ENCODE assay signal across 20 cellular contexts in genomic region chr11:80297808-80298460, GRCh38.
DNase-seq lines count a peak whose midpoint lies in the region; ATAC-seq and TF ChIP-seq lines count a peak whose summit lies in the region.
"Had no signal": no experiment of that assay in that cellular context is flagged by ENCODE, and none has a peak within 500 bp of the region (broad histone marks: within the 10 kb centered on the region; RNA-seq: fewer than 3 reads in every experiment).

No MANE protein-coding gene starts in this region.

- ATAC-seq in GM18868 (IDR thresholded peaks at IDR 0.05; ENCODE audit: unreplicated experiment), result peak; percentile 58
- ATAC-seq in Panc1, result peak; percentile 92
- no peak for ATAC-seq in GM21786 (IDR thresholded peaks at IDR 0.05; ENCODE audit: unreplicated experiment)
- ATAC-seq: activated CD4-positive, CD25-positive, alpha-beta regulatory T cell treated with anti-CD3 and anti-CD28 coated beads, Interleukin-2, amount 50 U/mL, for 24 hours; HCT116; left lobe of liver; naive thymus-derived CD8-positive, alpha-beta T cell; T-cell had no signal

- H3K9me3 Mint-ChIP-seq in CD14-positive monocyte, result peaks cover 0 to 2% (median 0%) of the 10 kb centered on the region in 7 donors

- no peaks in the 10 kb centered on the region for H4K20me1 ChIP-seq in osteoblast (ENCODE audit: insufficient read depth, low read length)

- H3K4me3 Mint-ChIP-seq in CD14-positive monocyte, result no peak overlapping the region
- H3K4me3 Mint-ChIP-seq: activated naive CD8-positive, alpha-beta T cell treated with anti-CD3 and anti-CD28 coated beads, Interleukin-2, amount 10 ng/mL, durations not matched to agents 7 days and 5 days; CD4-positive, CD25-positive, alpha-beta regulatory T cell; dendritic cell treated with granulocyte-macrophage colony-stimulating factor and Interleukin-4, amounts not matched to agents 40 ng/mL and 50 ng/mL, for 4 days; naive thymus-derived CD8-positive, alpha-beta T cell; T-cell had no signal

- H3K27ac ChIP-seq in Panc1 (ENCODE audit: low read length) (peak overlapping the region; percentile 49), osteoblast (ENCODE audit: low read depth, low read length) (no peak overlapping the region)
- H3K27ac ChIP-seq: right atrium auricular region had no signal

- no peaks in the 10 kb centered on the region for H3K79me2 ChIP-seq in osteoblast (ENCODE audit: insufficient read depth, low read length)

- H3K9me3 ChIP-seq in Panc1 (ENCODE audit: control insufficient read depth, insufficient read depth, low read depth, low read length) (peaks cover 3% of the 10 kb centered on the region; the same call in 1 of the 2 replicates), osteoblast (ENCODE audit: low read depth, low read length) (peaks cover 4% of the 10 kb centered on the region)
- H3K9me3 ChIP-seq: right atrium auricular region had no signal

- H3K4me3 ChIP-seq in Panc1 (ENCODE audit: low read depth in 2 of 2, low read length in 2 of 2) (no peak overlapping the region), epithelial cell of esophagus (ENCODE audit: low read length) (no peak overlapping the region), osteoblast (ENCODE audit: insufficient read depth, low read length) (no peak overlapping the region)
- H3K4me3 ChIP-seq: right atrium auricular region had no signal

- H3K27me3 Mint-ChIP-seq in CD14-positive monocyte (ENCODE audit: low read depth in 3 of 3), result no peaks in the 10 kb centered on the region
- H3K27me3 Mint-ChIP-seq: activated naive CD8-positive, alpha-beta T cell treated with anti-CD3 and anti-CD28 coated beads, Interleukin-2, amount 10 ng/mL, durations not matched to agents 7 days and 5 days; CD4-positive, CD25-positive, alpha-beta regulatory T cell; dendritic cell treated with granulocyte-macrophage colony-stimulating factor and Interleukin-4, amounts not matched to agents 40 ng/mL and 50 ng/mL, for 4 days; T-cell had no signal

- in situ Hi-C loops in Panc1 (cut with HindIII; ENCODE audit: low pct_unique_long_range_greater_than_20kb, low sequenced_read_pairs), result no loop called here

- CTCF ChIA-PET in Panc1 (lab: Charles Lee), result no interaction called here

- TF ChIP-seq CTCF in Panc1 (IDR thresholded peaks at IDR 0.05), result no peak
- no peak for TF ChIP-seq CTCF in epithelial cell of esophagus (IDR thresholded peaks at IDR 0.05; ENCODE audit: insufficient read depth, low read depth, low read length, missing control alignments)
- no peak for TF ChIP-seq CTCF in osteoblast (IDR thresholded peaks at IDR 0.05; ENCODE audit: extremely low read depth, low read depth, low read length)
- no peak for TF ChIP-seq CTCF in CD14-positive monocyte (IDR thresholded peaks at IDR 0.05)

- no peaks in the 10 kb centered on the region for H3K36me3 Mint-ChIP-seq in CD14-positive monocyte
- H3K36me3 Mint-ChIP-seq: activated naive CD8-positive, alpha-beta T cell treated with anti-CD3 and anti-CD28 coated beads, Interleukin-2, amount 10 ng/mL, durations not matched to agents 7 days and 5 days; CD4-positive, CD25-positive, alpha-beta regulatory T cell; naive thymus-derived CD8-positive, alpha-beta T cell; T-cell had no signal

- POLR2A ChIA-PET in Panc1 (lab: Charles Lee), result no interaction called here

- DNase-seq in Panc1 (ENCODE audit: low read depth, low spot score), result peak; percentile 27
- DNase-seq in epithelial cell of esophagus (ENCODE audit: low read depth), result peak; percentile 64
- DNase-seq in osteoblast (ENCODE audit: insufficient read length, low spot score, missing footprints), result peak; percentile 6
- no peak for DNase-seq in DMS79 (lab: John Stamatoyannopoulos, UW)
- no peak for DNase-seq in islet precursor cell
- no peak for DNase-seq in CD14-positive monocyte (ENCODE audit: low spot score)
- DNase-seq: activated naive CD8-positive, alpha-beta T cell treated with anti-CD3 and anti-CD28 coated beads, Interleukin-2, amount 10 ng/mL, durations not matched to agents 7 days and 5 days; CD4-positive, CD25-positive, alpha-beta regulatory T cell; head of caudate nucleus; MV-4-11; naive thymus-derived CD8-positive, alpha-beta T cell; stimulated activated naive CD4-positive, alpha-beta T cell; T-cell had no signal

- no peak overlapping the region for H3K4me2 ChIP-seq in osteoblast (ENCODE audit: insufficient read depth, low read length)

- H3K27ac Mint-ChIP-seq in CD14-positive monocyte, result no peak overlapping the region
- H3K27ac Mint-ChIP-seq: activated naive CD8-positive, alpha-beta T cell treated with anti-CD3 and anti-CD28 coated beads, Interleukin-2, amount 10 ng/mL, durations not matched to agents 7 days and 5 days; CD4-positive, CD25-positive, alpha-beta regulatory T cell; dendritic cell treated with granulocyte-macrophage colony-stimulating factor and Interleukin-4, amounts not matched to agents 40 ng/mL and 50 ng/mL, for 4 days; naive thymus-derived CD8-positive, alpha-beta T cell; T-cell had no signal

- no peak overlapping the region for H2AFZ ChIP-seq in osteoblast (ENCODE audit: low read length)

- intact Hi-C loops in Panc1 (cut with micrococcal nuclease; ENCODE audit: unreplicated experiment), result no loop called here
- intact Hi-C loops in CD14-positive monocyte (cut with micrococcal nuclease), result no loop called here

- H3K4me1 ChIP-seq in Panc1 (ENCODE audit: control insufficient read depth, insufficient read depth, low read length), result peaks cover 4% of the 10 kb centered on the region
- H3K4me1 ChIP-seq in osteoblast (ENCODE audit: insufficient read depth, low read length), result no peaks in the 10 kb centered on the region
- H3K4me1 ChIP-seq: right atrium auricular region had no signal

- H3K27me3 ChIP-seq in Panc1 (ENCODE audit: control insufficient read depth, insufficient read depth, low read length) (no peaks in the 10 kb centered on the region), osteoblast (ENCODE audit: insufficient read depth, low read length) (no peaks in the 10 kb centered on the region)
- H3K27me3 ChIP-seq: right atrium auricular region had no signal

- H3K4me1 Mint-ChIP-seq in CD14-positive monocyte, result no peaks in the 10 kb centered on the region
- H3K4me1 Mint-ChIP-seq: activated naive CD8-positive, alpha-beta T cell treated with anti-CD3 and anti-CD28 coated beads, Interleukin-2, amount 10 ng/mL, durations not matched to agents 7 days and 5 days; CD4-positive, CD25-positive, alpha-beta regulatory T cell; naive thymus-derived CD8-positive, alpha-beta T cell; T-cell had no signal

- BruUV-seq in Panc1 (replicated peaks; lab: Mats Ljungman, UMichigan), result no TSS peak

- H3K36me3 ChIP-seq in Panc1 (ENCODE audit: control insufficient read depth, insufficient read depth, low read length) (no peaks in the 10 kb centered on the region), osteoblast (ENCODE audit: insufficient read depth, low read length) (no peaks in the 10 kb centered on the region)
- H3K36me3 ChIP-seq: right atrium auricular region had no signal

Comparison
In these comparisons a context has a peak if more than half of its experiments do, and no peak if none do; other contexts are left out.
1. DNase-seq: peak in Panc1 (single experiment), epithelial cell of esophagus (single experiment) and osteoblast (single experiment); none in DMS79 (single experiment), islet precursor cell (single experiment) and CD14-positive monocyte (single experiment).